Comparison of ENCODE assay signal across 25 cellular contexts in the genomic region with DNA sequence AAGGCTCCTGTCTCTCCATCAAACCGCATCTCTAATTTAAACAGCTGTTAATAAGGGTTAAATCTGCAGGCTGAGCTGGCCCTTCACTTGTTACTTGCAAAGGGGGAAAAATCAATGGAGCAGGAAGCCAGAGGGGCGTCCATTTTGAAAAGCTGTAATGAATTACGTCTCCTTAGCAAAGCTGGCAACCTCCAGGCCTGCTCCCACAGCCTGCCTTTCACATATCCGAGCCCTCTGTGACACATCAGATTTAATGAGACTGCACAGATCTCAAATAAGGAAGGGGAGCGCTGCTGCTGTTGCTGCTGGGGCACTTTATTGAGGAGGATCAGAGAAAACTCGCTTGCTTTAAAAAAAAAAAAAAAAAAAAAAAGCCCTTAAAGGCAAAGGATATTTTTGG.
DNase-seq lines count a peak whose midpoint lies in the region; ATAC-seq and TF ChIP-seq lines count a peak whose summit lies in the region.
"Had no signal": no experiment of that assay in that cellular context is flagged by ENCODE, and none has a peak within 500 bp of the region (broad histone marks: within the 10 kb centered on the region; RNA-seq: fewer than 3 reads in every experiment).

No MANE protein-coding gene starts in this region.

- H3K27ac Mint-ChIP-seq in endothelial cell (ENCODE audit: unreplicated experiment): no peak overlapping the region
- H3K27ac Mint-ChIP-seq: activated CD4-positive, alpha-beta T cell treated with anti-CD3 and anti-CD28 coated beads, Interleukin-2, amount 10 ng/mL, durations not matched to agents 24 days and 14 days; activated naive CD8-positive, alpha-beta T cell treated with anti-CD3 and anti-CD28 coated beads for 36 hours had no signal

- no peak for ATAC-seq in GM19351 (IDR thresholded peaks at IDR 0.05; ENCODE audit: unreplicated experiment)
- ATAC-seq: left ventricle myocardium superior; stimulated activated naive CD8-positive, alpha-beta T cell treated with anti-CD3 and anti-CD28 coated beads, Interleukin-15, Interleukin-2, amounts not matched to agents 100 U/mL and 50 U/mL, for 24 hours had no signal

- H3K9me3 Mint-ChIP-seq in endothelial cell (ENCODE audit: unreplicated experiment): no peaks in the 10 kb centered on the region
- H3K9me3 Mint-ChIP-seq: activated CD4-positive, alpha-beta T cell treated with anti-CD3 and anti-CD28 coated beads, Interleukin-2, amount 10 ng/mL, durations not matched to agents 24 days and 14 days; activated naive CD8-positive, alpha-beta T cell treated with anti-CD3 and anti-CD28 coated beads for 36 hours had no signal

- TF ChIP-seq CTCF in endothelial cell (IDR thresholded peaks at IDR 0.05; ENCODE audit: unreplicated experiment): no peak

- H3K4me3 Mint-ChIP-seq in endothelial cell (ENCODE audit: unreplicated experiment): no peak overlapping the region
- H3K4me3 Mint-ChIP-seq: activated CD4-positive, alpha-beta T cell treated with anti-CD3 and anti-CD28 coated beads, Interleukin-2, amount 10 ng/mL, durations not matched to agents 24 days and 14 days; activated naive CD8-positive, alpha-beta T cell treated with anti-CD3 and anti-CD28 coated beads for 36 hours; CD8-positive, alpha-beta memory T cell had no signal

- peak overlapping the region; percentile 15 for H3K27ac ChIP-seq in cingulate gyrus (ENCODE audit: low read depth, low read length)
- H3K27ac ChIP-seq: thyroid gland had no signal

- DNase-seq in SK-N-DZ (ENCODE audit: low spot score) (peak; percentile 77), medulla oblongata (ENCODE audit: extremely low spot score) (peak; percentile 24), retina (peak; percentile 38), NCI-H146 treated with DMSO at 0.1 percent for 48 hours (lab: John Stamatoyannopoulos, UW; ENCODE audit: unreplicated experiment) (no peak), endothelial cell (ENCODE audit: low spot score) (no peak), NOMO-1 treated with DMSO at 0.1 percent for 48 hours (lab: John Stamatoyannopoulos, UW; ENCODE audit: unreplicated experiment) (no peak)
- DNase-seq: activated CD4-positive, alpha-beta T cell treated with anti-CD3 and anti-CD28 coated beads, Interleukin-2, amount 10 ng/mL, durations not matched to agents 24 days and 14 days; activated effector memory CD4-positive, alpha-beta T cell treated with Interleukin-2 at 50 U/mL for 16 hours; activated naive CD8-positive, alpha-beta T cell treated with anti-CD3 and anti-CD28 coated beads for 36 hours; activated T-cell treated with anti-CD3 and anti-CD28 coated beads, Interleukin-2, amount 50 U/mL, for 1 hour; AML-193; CD8-positive, alpha-beta memory T cell; DMS 273 treated with DMSO at 0.1 percent for 48 hours; KBM-7; left ventricle myocardium superior; NCI-H1092; NCI-H1694 treated with DMSO at 0.1 percent for 48 hours; NCI-H446 treated with DMSO at 0.1 percent for 48 hours; NCI-H774; SIG-M5; stimulated activated CD4-positive, alpha-beta T cell treated with anti-CD3 and anti-CD28 coated beads, Interleukin-2, amount 100 ng/mL, for 24 hours; stimulated activated naive CD8-positive, alpha-beta T cell treated with anti-CD3 and anti-CD28 coated beads, Interleukin-15, Interleukin-2, amounts not matched to agents 100 U/mL and 50 U/mL, for 24 hours; thyroid gland had no signal

- peaks cover 2% of the 10 kb centered on the region for H3K4me1 Mint-ChIP-seq in endothelial cell (ENCODE audit: unreplicated experiment)
- H3K4me1 Mint-ChIP-seq: activated CD4-positive, alpha-beta T cell treated with anti-CD3 and anti-CD28 coated beads, Interleukin-2, amount 10 ng/mL, durations not matched to agents 24 days and 14 days; activated naive CD8-positive, alpha-beta T cell treated with anti-CD3 and anti-CD28 coated beads for 36 hours; CD8-positive, alpha-beta memory T cell had no signal

- H3K36me3 Mint-ChIP-seq in endothelial cell (ENCODE audit: low read depth, unreplicated experiment): no peaks in the 10 kb centered on the region
- H3K36me3 Mint-ChIP-seq: activated naive CD8-positive, alpha-beta T cell treated with anti-CD3 and anti-CD28 coated beads for 36 hours had no signal

- no peaks in the 10 kb centered on the region for H3K27me3 Mint-ChIP-seq in endothelial cell (ENCODE audit: unreplicated experiment)
- H3K27me3 Mint-ChIP-seq: activated CD4-positive, alpha-beta T cell treated with anti-CD3 and anti-CD28 coated beads, Interleukin-2, amount 10 ng/mL, durations not matched to agents 24 days and 14 days had no signal

Comparison
In these comparisons a context has a peak if more than half of its experiments do, and no peak if none do; other contexts are left out.
1. DNase-seq: peak in SK-N-DZ (single experiment), medulla oblongata (single experiment) and retina (single experiment); none in NCI-H146 treated with DMSO at 0.1 percent for 48 hours (single experiment), endothelial cell (single experiment) and NOMO-1 treated with DMSO at 0.1 percent for 48 hours (single experiment).